ENCODE assay signal across 1 cellular context in the genomic region with DNA sequence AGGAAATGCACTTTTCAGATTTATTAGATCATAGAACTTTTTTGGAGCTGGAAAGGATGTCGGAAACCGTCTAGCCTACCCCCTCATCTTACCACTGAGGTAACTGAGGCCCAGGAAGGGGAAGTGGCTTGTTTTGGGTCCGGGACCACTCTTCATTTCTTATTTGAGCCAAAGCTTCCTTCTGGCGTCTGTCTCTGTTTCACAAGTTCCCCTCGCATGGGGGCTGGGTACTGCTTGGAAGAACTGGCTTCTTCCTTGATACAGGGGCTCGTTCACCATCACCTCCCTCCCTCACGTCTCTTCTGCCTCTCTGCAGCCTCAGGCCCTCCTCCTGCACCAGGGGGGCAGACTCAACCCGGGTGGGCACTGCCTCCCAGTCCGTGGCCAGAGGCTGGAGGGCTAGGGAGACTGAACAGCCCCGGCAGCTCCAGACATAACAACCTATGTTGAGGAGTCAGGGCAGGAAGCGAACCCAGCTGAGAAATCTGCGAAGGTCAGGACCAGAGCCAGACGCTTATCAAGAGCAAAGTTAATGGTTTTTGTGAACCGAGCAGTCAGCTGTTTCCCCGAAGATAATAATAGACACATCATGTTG.
TF ChIP-seq lines count a peak whose summit lies in the region.

No MANE protein-coding gene starts in this region.

TF ChIP-seq in GM23338, 12 proteins besides CTCF, POLR2A, EP300 and RAD21 (continued from another document):
- TF ChIP-seq ZNF462 (CRISPR knock-in tag; IDR thresholded peaks at IDR 0.05) (no peak), JUNB (IDR thresholded peaks at IDR 0.05; ENCODE audit: unreplicated experiment) (no peak), STAT1 (IDR thresholded peaks at IDR 0.05; ENCODE audit: unreplicated experiment) (no peak), EZH2phosphoT487 (IDR thresholded peaks at IDR 0.05; ENCODE audit: unreplicated experiment) (no peak), NANOG (IDR thresholded peaks at IDR 0.05; ENCODE audit: borderline replicate concordance) (no peak), EZH2 (IDR thresholded peaks at IDR 0.05; ENCODE audit: low read depth, unreplicated experiment) (no peak)
- TF ChIP-seq, protein P1, sequence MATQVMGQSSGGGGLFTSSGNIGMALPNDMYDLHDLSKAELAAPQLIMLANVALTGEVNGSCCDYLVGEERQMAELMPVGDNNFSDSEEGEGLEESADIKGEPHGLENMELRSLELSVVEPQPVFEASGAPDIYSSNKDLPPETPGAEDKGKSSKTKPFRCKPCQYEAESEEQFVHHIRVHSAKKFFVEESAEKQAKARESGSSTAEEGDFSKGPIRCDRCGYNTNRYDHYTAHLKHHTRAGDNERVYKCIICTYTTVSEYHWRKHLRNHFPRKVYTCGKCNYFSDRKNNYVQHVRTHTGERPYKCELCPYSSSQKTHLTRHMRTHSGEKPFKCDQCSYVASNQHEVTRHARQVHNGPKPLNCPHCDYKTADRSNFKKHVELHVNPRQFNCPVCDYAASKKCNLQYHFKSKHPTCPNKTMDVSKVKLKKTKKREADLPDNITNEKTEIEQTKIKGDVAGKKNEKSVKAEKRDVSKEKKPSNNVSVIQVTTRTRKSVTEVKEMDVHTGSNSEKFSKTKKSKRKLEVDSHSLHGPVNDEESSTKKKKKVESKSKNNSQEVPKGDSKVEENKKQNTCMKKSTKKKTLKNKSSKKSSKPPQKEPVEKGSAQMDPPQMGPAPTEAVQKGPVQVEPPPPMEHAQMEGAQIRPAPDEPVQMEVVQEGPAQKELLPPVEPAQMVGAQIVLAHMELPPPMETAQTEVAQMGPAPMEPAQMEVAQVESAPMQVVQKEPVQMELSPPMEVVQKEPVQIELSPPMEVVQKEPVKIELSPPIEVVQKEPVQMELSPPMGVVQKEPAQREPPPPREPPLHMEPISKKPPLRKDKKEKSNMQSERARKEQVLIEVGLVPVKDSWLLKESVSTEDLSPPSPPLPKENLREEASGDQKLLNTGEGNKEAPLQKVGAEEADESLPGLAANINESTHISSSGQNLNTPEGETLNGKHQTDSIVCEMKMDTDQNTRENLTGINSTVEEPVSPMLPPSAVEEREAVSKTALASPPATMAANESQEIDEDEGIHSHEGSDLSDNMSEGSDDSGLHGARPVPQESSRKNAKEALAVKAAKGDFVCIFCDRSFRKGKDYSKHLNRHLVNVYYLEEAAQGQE (IDR thresholded peaks at IDR 0.05; ENCODE audit: unreplicated experiment), result no peak
